Comparison of ENCODE assay signal across 10 cellular contexts in the genomic region with DNA sequence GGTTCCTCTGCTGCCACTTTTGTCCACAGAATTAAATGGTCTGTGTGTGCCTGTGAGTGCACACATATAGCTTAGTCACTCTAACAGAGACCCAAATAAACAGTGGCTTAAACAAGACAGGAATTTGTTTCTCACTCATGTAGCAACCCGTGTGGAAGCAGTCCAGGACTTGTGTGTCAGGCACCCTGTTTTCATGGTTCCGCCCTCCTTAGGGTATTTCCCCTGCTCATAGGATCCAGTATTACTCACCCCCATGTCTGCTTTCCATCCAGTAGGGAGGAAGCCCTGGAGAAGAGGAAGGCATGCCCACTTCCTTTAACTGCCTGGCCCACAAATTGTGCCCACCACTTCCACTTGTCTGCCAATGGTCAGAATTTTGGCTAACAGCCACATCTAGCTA. TPM values are rescaled to one million over a fixed set of nuclear protein-coding genes. Genes with fewer than 3 reads are reported as not detected.
DNase-seq lines count a peak whose midpoint lies in the region; ATAC-seq, FAIRE-seq and TF ChIP-seq lines count a peak whose summit lies in the region.
"Had no signal": no experiment of that assay in that cellular context is flagged by ENCODE, and none has a peak within 500 bp of the region (broad histone marks: within the 10 kb centered on the region; RNA-seq: fewer than 3 reads in every experiment).

No MANE protein-coding gene starts in this region.

- H3K27ac Mint-ChIP-seq in activated naive CD4-positive, alpha-beta T cell treated with anti-CD3 and anti-CD28 coated beads, Interleukin-2, amount 50 U/mL, for 72 hours: no peak overlapping the region

- H3K9me3 Mint-ChIP-seq in activated naive CD4-positive, alpha-beta T cell treated with anti-CD3 and anti-CD28 coated beads, Interleukin-2, amount 50 U/mL, for 72 hours: no peaks in the 10 kb centered on the region

- H3K9me3 ChIP-seq in upper lobe of right lung: no peaks in the 10 kb centered on the region

- DNase-seq in activated naive CD4-positive, alpha-beta T cell treated with anti-CD3 and anti-CD28 coated beads, Interleukin-2, amount 50 U/mL, for 72 hours (ENCODE audit: low spot score in 2 of 2): no peak
- DNase-seq in activated naive CD4-positive, alpha-beta T cell treated with Interleukin-2 at 50 U/mL for 16 hours: no peak
- DNase-seq in T1000 (lab: John Stamatoyannopoulos, UW) (peak; percentile 82), left cardiac atrium (peak; percentile 61), upper lobe of right lung (no peak), NCI-H2171 treated with DMSO at 0.1 percent for 48 hours (lab: John Stamatoyannopoulos, UW) (no peak), D721Med (ENCODE audit: insufficient read length, low spot score) (no peak)
- DNase-seq: activated CD4-positive, alpha-beta T cell treated with anti-CD3 and anti-CD28 coated beads for 1 hour; DMS153 had no signal

- no peak overlapping the region for H3K4me3 ChIP-seq in upper lobe of right lung

- no peak for FAIRE-seq in D721Med (lab: Jason Lieb, UNC)

- H3K27ac ChIP-seq in upper lobe of right lung: peak overlapping the region; percentile 68

- intact Hi-C loops in left cardiac atrium (cut with DNase I): no loop called here
- intact Hi-C loops in upper lobe of right lung (cut with DNase I): no loop called here

- peak; percentile 46 to 85 for ATAC-seq in activated naive CD4-positive, alpha-beta T cell treated with anti-CD3 and anti-CD28 coated beads, Interleukin-2, amount 50 U/mL, for 72 hours
- peak; percentile 47 to 97 for ATAC-seq in left cardiac atrium
- ATAC-seq in upper lobe of right lung: peak; percentile 94
- no peak for ATAC-seq in GM19397 (IDR thresholded peaks at IDR 0.05; ENCODE audit: unreplicated experiment)

- H3K27me3 ChIP-seq in upper lobe of right lung: no peaks in the 10 kb centered on the region

- TF ChIP-seq CTCF in upper lobe of right lung (IDR thresholded peaks at IDR 0.05): no peak
- TF ChIP-seq CTCF in D721Med (IDR thresholded peaks at IDR 0.05; ENCODE audit: insufficient read depth, missing control alignments): no peak

- H3K36me3 ChIP-seq in upper lobe of right lung: no peaks in the 10 kb centered on the region

- no peaks in the 10 kb centered on the region for H3K36me3 Mint-ChIP-seq in activated naive CD4-positive, alpha-beta T cell treated with anti-CD3 and anti-CD28 coated beads, Interleukin-2, amount 50 U/mL, for 72 hours

- H3K4me1 ChIP-seq in upper lobe of right lung: peaks cover 32% of the 10 kb centered on the region

RNA-seq across cellular contexts. Expression of gene TACSTD2, which starts 41.3 kb away (rescaled TPM):
- under 1 TPM; 0.14 to 0.16 TPM for total RNA-seq in activated naive CD4-positive, alpha-beta T cell treated with anti-CD3 and anti-CD28 coated beads, Interleukin-2, amount 50 U/mL, for 72 hours
- total RNA-seq in left cardiac atrium: under 1 TPM; 0.44 to 0.81 TPM
- 112 TPM for total RNA-seq in upper lobe of right lung

Comparison
In these comparisons a context has a peak if more than half of its experiments do, and no peak if none do; other contexts are left out.
1. DNase-seq: peak in T1000 (single experiment) and left cardiac atrium (single experiment); none in activated naive CD4-positive, alpha-beta T cell treated with anti-CD3 and anti-CD28 coated beads, Interleukin-2, amount 50 U/mL, for 72 hours (0 of 2), activated naive CD4-positive, alpha-beta T cell treated with Interleukin-2 at 50 U/mL for 16 hours (single experiment), upper lobe of right lung (single experiment), NCI-H2171 treated with DMSO at 0.1 percent for 48 hours (single experiment) and D721Med (single experiment).
2. RNA of gene TACSTD2, which starts 41.3 kb away (total RNA-seq): 112 TPM in upper lobe of right lung (single experiment); 0.44 to 0.81 TPM in left cardiac atrium and 0.14 to 0.16 TPM in activated naive CD4-positive, alpha-beta T cell treated with anti-CD3 and anti-CD28 coated beads, Interleukin-2, amount 50 U/mL, for 72 hours; every median in the first group is over 10 times any median in the second.